ENCODE assay signal across 8 cellular contexts in the genomic region with DNA sequence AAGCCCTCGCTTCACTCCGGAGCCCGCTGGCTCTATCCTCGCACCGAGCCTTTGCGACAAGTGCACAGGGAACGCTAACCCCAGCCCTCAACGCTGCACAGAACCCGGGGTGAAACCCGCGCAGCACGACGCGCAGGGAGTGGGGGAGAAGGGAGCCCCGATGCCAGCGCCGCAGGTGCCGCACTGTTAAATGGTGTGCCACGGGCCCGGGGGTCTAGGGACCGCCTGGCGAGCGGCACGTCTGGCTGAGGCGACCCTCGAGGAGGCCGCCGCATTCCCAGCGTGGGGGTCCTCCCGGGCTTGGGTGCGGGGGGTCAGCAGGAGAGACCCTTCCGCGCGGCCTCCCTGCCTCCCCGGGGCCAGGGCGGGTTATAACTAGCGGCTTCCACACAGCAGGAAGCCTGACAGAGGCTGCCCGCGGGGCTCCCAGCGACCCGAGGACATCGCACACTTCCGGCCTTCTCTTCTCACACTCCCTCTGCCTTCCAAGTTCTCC. TPM values are rescaled to one million over a fixed set of nuclear protein-coding genes. Genes with fewer than 3 reads are reported as not detected.
A peak's percentile ranks its signal among the peaks of the same experiment; 100 is the strongest.
DNase-seq lines count a peak whose midpoint lies in the region; ATAC-seq and TF ChIP-seq lines count a peak whose summit lies in the region.

No MANE protein-coding gene starts in this region.

- H3K4me1 ChIP-seq in SJSA1 (replicated peaks) (peaks cover 16% of the 10 kb centered on the region), suprapubic skin (peaks cover 19% of the 10 kb centered on the region)

- no CpG with 5 or more reads among the region's 43 CpGs for WGBS in suprapubic skin

- DNase-seq in SJSA1 (ENCODE audit: low read depth in 1 of 2, low spot score in 2 of 2) (no peak), cardiac fibroblast (ENCODE audit: low read depth in 2 of 2) (peak in 1 of 2 donors; percentile 19), memory B cell (ENCODE audit: low spot score in 2 of 2) (peak in 1 of 2 donors; percentile 54), suprapubic skin (ENCODE audit: low spot score in 2 of 2) (no peak), NCI-H2081 (lab: John Stamatoyannopoulos, UW) (no peak), HK-2 (ENCODE audit: unreplicated experiment) (no peak)

- H3K4me3 ChIP-seq in SJSA1 = peak overlapping the region; percentile 30
- peak overlapping the region; percentile 41 to 51 for H3K4me3 ChIP-seq in cardiac fibroblast (replicated peaks in 1 of 2; ENCODE audit: low read depth in 2 of 2, low read length in 2 of 2)
- H3K4me3 ChIP-seq in suprapubic skin = peak overlapping the region; percentile 73

- no peaks in the 10 kb centered on the region for H3K36me3 ChIP-seq in SJSA1
- no peaks in the 10 kb centered on the region for H3K36me3 ChIP-seq in suprapubic skin

- ATAC-seq in GM18502 (IDR thresholded peaks at IDR 0.05; ENCODE audit: poor library complexity, unreplicated experiment) = peak; percentile 34
- peak; percentile 23 for ATAC-seq in HG02759 (IDR thresholded peaks at IDR 0.05; ENCODE audit: unreplicated experiment)
- peak; percentile 31 for ATAC-seq in memory B cell (ENCODE audit: low read depth)

- TF ChIP-seq CTCF in cardiac fibroblast (IDR thresholded peaks at IDR 0.05; ENCODE audit: low read depth, low read length) (no peak), suprapubic skin (IDR thresholded peaks at IDR 0.05) (no peak)

- H3K27me3 ChIP-seq in SJSA1 (replicated peaks) = no peaks in the 10 kb centered on the region
- H3K27me3 ChIP-seq in suprapubic skin = no peaks in the 10 kb centered on the region

- H3K9me3 ChIP-seq in SJSA1 (replicated peaks) (no peaks in the 10 kb centered on the region), suprapubic skin (no peaks in the 10 kb centered on the region)

- no peaks in the 10 kb centered on the region for H3K9me3 Mint-ChIP-seq in memory B cell

- peak overlapping the region; percentile 90 for H3K27ac Mint-ChIP-seq in memory B cell

- H3K4me3 Mint-ChIP-seq in memory B cell = peak overlapping the region; percentile 85

- H3K36me3 Mint-ChIP-seq in memory B cell = no peaks in the 10 kb centered on the region

- TF ChIP-seq EP300 in suprapubic skin (IDR thresholded peaks at IDR 0.05) = no peak

- H3K4me1 Mint-ChIP-seq in memory B cell = peaks cover 20% of the 10 kb centered on the region

- no peak for TF ChIP-seq POLR2A in suprapubic skin (IDR thresholded peaks at IDR 0.05)

- no peak overlapping the region for H3K27ac ChIP-seq in SJSA1
- peak overlapping the region; percentile 81 for H3K27ac ChIP-seq in suprapubic skin

- H3K27me3 Mint-ChIP-seq in memory B cell = no peaks in the 10 kb centered on the region

RNA-seq across cellular contexts. Expression of gene LRTM2, which starts 23.8 kb away (rescaled TPM):
- not detected in 2 replicates for total RNA-seq in SJSA1 (2014; rRNA removed; shearing (Covaris generic))
- total RNA-seq in suprapubic skin = under 1 TPM in 1 of 4 donors, not detected in 3; 0.26 TPM
